Comparison of ENCODE assay signal across 1 cellular context in genomic region chr5:107419498-107419897, GRCh38.
TF ChIP-seq lines count a peak whose summit lies in the region.

No MANE protein-coding gene starts in this region.

TF ChIP-seq in A549, 52 proteins besides CTCF, POLR2A, EP300 and RAD21 (continued from another document):
- TF ChIP-seq PBX3 (IDR thresholded peaks at IDR 0.05) (no peak), JUN (IDR thresholded peaks at IDR 0.05) (no peak), MYC (IDR thresholded peaks at IDR 0.05; ENCODE audit: borderline replicate concordance, low read length) (no peak), FOSL2 (IDR thresholded peaks at IDR 0.05) (no peak), FOSL2 (CRISPR knock-in tag; IDR thresholded peaks at IDR 0.05) (no peak), ELK1 (IDR thresholded peaks at IDR 0.05; ENCODE audit: low read depth, low read length) (no peak)
